ENCODE assay signal across 1 cellular context in the genomic region with DNA sequence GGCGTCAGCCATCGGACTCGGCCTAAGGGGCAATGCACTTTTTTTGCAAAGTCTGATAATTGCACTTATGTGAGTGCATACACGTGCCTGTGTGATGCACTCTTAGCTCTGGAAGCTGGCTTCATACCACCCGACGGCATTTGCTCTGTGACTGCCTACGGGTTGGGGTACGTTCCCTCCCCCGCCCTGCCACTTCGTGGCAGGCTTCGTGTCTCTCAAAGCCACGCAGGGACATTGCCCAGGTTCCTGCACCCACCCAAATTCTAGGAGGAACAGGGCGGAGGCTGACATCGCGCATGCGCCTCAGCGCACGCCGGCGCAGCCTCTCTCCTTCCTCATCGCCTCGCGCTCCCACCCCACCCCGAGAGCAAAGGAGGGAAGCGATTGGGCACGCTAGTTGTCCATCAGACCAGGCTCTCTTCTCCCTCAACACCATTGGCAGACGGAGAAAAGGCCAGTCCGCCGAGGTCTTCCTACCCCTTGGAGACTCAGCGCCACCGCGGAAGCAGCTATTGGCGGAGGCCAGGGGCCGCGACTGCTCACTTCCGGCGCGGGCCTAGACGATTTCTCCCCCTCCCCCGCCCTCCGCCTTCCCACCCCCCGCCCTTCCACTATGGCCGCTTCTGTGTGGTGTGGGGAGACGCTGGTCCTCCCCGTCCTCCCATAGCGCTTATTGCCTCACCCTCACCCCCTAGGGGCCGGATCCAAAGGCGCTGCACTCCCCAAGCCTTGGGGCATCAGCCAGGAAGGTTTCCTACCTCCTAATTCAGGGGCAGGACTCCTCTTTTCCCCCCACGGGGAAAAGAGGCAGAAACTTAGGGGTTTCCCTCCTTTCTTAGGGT.
TF ChIP-seq lines count a peak whose summit lies in the region.

A gene with protein sequence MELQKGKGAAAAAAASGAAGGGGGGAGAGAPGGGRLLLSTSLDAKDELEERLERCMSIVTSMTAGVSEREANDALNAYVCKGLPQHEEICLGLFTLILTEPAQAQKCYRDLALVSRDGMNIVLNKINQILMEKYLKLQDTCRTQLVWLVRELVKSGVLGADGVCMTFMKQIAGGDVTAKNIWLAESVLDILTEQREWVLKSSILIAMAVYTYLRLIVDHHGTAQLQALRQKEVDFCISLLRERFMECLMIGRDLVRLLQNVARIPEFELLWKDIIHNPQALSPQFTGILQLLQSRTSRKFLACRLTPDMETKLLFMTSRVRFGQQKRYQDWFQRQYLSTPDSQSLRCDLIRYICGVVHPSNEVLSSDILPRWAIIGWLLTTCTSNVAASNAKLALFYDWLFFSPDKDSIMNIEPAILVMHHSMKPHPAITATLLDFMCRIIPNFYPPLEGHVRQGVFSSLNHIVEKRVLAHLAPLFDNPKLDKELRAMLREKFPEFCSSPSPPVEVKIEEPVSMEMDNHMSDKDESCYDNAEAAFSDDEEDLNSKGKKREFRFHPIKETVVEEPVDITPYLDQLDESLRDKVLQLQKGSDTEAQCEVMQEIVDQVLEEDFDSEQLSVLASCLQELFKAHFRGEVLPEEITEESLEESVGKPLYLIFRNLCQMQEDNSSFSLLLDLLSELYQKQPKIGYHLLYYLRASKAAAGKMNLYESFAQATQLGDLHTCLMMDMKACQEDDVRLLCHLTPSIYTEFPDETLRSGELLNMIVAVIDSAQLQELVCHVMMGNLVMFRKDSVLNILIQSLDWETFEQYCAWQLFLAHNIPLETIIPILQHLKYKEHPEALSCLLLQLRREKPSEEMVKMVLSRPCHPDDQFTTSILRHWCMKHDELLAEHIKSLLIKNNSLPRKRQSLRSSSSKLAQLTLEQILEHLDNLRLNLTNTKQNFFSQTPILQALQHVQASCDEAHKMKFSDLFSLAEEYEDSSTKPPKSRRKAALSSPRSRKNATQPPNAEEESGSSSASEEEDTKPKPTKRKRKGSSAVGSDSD (plus strand): TSS at position 588 of the 842 bp plus-strand sequence. CDS start 585 bp downstream, outside the sequence.

TF ChIP-seq in K562, 482 proteins besides CTCF, POLR2A, EP300 and RAD21 (continued from another document and continues in another):
- TF ChIP-seq, protein P1, sequence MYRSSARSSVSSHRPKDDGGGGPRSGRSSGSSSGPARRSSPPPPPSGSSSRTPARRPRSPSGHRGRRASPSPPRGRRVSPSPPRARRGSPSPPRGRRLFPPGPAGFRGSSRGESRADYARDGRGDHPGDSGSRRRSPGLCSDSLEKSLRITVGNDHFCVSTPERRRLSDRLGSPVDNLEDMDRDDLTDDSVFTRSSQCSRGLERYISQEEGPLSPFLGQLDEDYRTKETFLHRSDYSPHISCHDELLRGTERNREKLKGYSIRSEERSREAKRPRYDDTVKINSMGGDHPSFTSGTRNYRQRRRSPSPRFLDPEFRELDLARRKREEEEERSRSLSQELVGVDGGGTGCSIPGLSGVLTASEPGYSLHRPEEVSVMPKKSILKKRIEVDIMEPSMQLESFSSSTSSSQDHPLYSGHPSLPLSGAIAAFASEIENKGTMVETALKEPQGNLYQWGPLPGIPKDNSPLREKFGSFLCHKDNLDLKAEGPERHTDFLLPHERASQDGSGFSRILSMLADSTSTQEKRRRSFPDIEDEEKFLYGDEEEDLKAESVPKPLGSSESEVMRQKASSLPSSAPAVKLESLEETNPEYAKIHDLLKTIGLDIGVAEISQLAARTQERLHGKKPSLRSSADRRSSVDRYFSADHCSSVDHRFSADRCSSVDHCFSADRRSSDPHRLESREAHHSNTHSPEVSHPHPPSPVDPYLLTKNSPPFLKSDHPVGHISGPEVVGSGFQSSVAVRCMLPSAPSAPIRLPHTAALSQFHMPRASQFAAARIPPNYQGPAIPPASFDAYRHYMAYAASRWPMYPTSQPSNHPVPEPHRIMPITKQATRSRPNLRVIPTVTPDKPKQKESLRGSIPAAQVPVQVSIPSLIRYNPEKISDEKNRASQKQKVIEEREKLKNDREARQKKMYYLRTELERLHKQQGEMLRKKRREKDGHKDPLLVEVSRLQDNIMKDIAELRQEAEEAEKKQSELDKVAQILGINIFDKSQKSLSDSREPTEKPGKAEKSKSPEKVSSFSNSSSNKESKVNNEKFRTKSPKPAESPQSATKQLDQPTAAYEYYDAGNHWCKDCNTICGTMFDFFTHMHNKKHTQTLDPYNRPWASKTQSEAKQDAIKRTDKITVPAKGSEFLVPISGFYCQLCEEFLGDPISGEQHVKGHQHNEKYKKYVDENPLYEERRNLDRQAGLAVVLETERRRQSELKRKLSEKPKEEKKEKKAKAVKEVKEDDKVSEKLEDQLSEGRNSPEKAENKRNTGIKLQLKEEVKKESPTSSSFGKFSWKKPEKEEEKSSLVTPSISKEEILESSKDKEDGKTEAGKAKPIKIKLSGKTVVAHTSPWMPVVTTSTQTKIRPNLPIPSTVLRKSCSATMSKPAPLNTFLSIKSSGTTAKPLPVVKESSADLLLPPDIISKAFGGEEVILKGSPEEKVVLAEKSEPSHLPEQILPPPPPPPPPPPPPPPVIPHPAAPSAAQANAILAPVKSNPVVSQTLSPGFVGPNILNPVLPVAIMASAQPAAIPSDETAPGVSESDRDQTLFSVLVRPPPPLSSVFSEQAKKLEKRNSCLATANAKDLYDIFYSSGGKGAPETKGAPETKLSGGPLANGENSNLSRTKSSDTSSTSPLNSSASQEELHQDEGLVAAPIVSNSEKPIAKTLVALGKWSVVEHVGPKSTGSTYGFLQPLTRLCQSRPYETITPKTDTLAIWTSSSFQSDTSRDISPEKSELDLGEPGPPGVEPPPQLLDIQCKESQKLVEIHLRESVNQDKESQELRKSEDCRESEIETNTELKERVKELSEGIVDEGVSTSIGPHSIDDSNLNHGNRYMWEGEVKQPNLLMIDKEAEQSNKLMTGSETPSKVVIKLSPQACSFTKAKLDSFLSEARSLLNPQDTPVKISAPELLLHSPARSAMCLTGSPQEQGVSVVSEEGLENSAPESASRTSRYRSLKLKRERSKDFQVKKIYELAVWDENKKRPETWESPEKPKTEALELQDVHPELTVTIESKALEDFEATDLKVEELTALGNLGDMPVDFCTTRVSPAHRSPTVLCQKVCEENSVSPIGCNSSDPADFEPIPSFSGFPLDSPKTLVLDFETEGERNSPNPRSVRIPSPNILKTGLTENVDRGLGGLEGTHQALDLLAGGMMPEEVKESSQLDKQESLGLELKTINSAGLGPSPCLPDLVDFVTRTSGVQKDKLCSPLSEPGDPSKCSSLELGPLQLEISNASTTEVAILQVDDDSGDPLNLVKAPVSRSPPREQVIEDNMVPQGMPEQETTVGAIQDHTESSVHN (IDR thresholded peaks at IDR 0.05; ENCODE audit: borderline replicate concordance in 1 of 2, low read depth in 1 of 2) = no peak
- TF ChIP-seq CBFA2T3 (IDR thresholded peaks at IDR 0.05) (no peak), ZNF583 (CRISPR knock-in tag; IDR thresholded peaks at IDR 0.05) (no peak), ZNF431 (CRISPR knock-in tag; IDR thresholded peaks at IDR 0.05) (no peak), ZNF311 (CRISPR knock-in tag; IDR thresholded peaks at IDR 0.05) (no peak), SMARCE1 (IDR thresholded peaks at IDR 0.05) (no peak), HCFC1 (IDR thresholded peaks at IDR 0.05; ENCODE audit: low read depth, low read length) (peak; percentile 62), ZNF589 (CRISPR knock-in tag; IDR thresholded peaks at IDR 0.05; ENCODE audit: low read depth) (no peak; the same call in 1 of the 2 replicates), ZNF23 (CRISPR knock-in tag; IDR thresholded peaks at IDR 0.05) (no peak), POLR2G (IDR thresholded peaks at IDR 0.05; ENCODE audit: low read depth, low read length) (peak; percentile 71), NFE2 (IDR thresholded peaks at IDR 0.05; ENCODE audit: low read depth) (no peak), NFIX (CRISPR knock-in tag; IDR thresholded peaks at IDR 0.05; ENCODE audit: low read depth) (no peak), MECOM (CRISPR knock-in tag; IDR thresholded peaks at IDR 0.05) (peak; percentile 61; the same call in 1 of the 2 replicates), EWSR1 (IDR thresholded peaks at IDR 0.05; ENCODE audit: borderline replicate concordance, low read depth, partially characterized antibody) (no peak), MTA2 (IDR thresholded peaks at IDR 0.05; ENCODE audit: low read depth) (no peak), NBN (IDR thresholded peaks at IDR 0.05; ENCODE audit: low read depth) (no peak), GATA2 (CRISPR knock-in tag; IDR thresholded peaks at IDR 0.05) (no peak), NELFE (IDR thresholded peaks at IDR 0.05; ENCODE audit: insufficient read depth, insufficient read length) (no peak), NR1H2 (CRISPR knock-in tag; IDR thresholded peaks at IDR 0.05) (no peak), BMI1 (IDR thresholded peaks at IDR 0.05; ENCODE audit: low read length) (no peak), ZNF586 (CRISPR knock-in tag; conservative IDR thresholded peaks at IDR 0.05) (no peak), ZNF165 (CRISPR knock-in tag; IDR thresholded peaks at IDR 0.05; ENCODE audit: borderline replicate concordance) (no peak), MCM2 (IDR thresholded peaks at IDR 0.05; ENCODE audit: low read depth) (no peak), NEUROD1 (IDR thresholded peaks at IDR 0.05; ENCODE audit: borderline replicate concordance, low read depth, low read length, partially characterized antibody) (peak; percentile 89), ZKSCAN8 (CRISPR knock-in tag; IDR thresholded peaks at IDR 0.05) (no peak), CTBP1 (IDR thresholded peaks at IDR 0.05; ENCODE audit: borderline replicate concordance) (0 out of 2 replicates have a peak, but pooled peaks have one; percentile 21)
- TF ChIP-seq, protein P2, sequence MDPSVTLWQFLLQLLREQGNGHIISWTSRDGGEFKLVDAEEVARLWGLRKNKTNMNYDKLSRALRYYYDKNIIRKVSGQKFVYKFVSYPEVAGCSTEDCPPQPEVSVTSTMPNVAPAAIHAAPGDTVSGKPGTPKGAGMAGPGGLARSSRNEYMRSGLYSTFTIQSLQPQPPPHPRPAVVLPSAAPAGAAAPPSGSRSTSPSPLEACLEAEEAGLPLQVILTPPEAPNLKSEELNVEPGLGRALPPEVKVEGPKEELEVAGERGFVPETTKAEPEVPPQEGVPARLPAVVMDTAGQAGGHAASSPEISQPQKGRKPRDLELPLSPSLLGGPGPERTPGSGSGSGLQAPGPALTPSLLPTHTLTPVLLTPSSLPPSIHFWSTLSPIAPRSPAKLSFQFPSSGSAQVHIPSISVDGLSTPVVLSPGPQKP (CRISPR knock-in tag; IDR thresholded peaks at IDR 0.05) = no peak
- TF ChIP-seq, protein P3, sequence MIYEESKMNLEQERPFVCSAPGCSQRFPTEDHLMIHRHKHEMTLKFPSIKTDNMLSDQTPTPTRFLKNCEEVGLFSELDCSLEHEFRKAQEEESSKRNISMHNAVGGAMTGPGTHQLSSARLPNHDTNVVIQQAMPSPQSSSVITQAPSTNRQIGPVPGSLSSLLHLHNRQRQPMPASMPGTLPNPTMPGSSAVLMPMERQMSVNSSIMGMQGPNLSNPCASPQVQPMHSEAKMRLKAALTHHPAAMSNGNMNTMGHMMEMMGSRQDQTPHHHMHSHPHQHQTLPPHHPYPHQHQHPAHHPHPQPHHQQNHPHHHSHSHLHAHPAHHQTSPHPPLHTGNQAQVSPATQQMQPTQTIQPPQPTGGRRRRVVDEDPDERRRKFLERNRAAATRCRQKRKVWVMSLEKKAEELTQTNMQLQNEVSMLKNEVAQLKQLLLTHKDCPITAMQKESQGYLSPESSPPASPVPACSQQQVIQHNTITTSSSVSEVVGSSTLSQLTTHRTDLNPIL (CRISPR knock-in tag; IDR thresholded peaks at IDR 0.05) = no peak
- TF ChIP-seq, protein P4, sequence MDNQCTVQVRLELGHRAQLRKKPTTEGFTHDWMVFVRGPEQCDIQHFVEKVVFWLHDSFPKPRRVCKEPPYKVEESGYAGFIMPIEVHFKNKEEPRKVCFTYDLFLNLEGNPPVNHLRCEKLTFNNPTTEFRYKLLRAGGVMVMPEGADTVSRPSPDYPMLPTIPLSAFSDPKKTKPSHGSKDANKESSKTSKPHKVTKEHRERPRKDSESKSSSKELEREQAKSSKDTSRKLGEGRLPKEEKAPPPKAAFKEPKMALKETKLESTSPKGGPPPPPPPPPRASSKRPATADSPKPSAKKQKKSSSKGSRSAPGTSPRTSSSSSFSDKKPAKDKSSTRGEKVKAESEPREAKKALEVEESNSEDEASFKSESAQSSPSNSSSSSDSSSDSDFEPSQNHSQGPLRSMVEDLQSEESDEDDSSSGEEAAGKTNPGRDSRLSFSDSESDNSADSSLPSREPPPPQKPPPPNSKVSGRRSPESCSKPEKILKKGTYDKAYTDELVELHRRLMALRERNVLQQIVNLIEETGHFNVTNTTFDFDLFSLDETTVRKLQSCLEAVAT (IDR thresholded peaks at IDR 0.05) = no peak
- TF ChIP-seq, protein P5, sequence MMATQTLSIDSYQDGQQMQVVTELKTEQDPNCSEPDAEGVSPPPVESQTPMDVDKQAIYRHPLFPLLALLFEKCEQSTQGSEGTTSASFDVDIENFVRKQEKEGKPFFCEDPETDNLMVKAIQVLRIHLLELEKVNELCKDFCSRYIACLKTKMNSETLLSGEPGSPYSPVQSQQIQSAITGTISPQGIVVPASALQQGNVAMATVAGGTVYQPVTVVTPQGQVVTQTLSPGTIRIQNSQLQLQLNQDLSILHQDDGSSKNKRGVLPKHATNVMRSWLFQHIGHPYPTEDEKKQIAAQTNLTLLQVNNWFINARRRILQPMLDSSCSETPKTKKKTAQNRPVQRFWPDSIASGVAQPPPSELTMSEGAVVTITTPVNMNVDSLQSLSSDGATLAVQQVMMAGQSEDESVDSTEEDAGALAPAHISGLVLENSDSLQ (IDR thresholded peaks at IDR 0.05) = peak; percentile 99
- TF ChIP-seq, protein P6, sequence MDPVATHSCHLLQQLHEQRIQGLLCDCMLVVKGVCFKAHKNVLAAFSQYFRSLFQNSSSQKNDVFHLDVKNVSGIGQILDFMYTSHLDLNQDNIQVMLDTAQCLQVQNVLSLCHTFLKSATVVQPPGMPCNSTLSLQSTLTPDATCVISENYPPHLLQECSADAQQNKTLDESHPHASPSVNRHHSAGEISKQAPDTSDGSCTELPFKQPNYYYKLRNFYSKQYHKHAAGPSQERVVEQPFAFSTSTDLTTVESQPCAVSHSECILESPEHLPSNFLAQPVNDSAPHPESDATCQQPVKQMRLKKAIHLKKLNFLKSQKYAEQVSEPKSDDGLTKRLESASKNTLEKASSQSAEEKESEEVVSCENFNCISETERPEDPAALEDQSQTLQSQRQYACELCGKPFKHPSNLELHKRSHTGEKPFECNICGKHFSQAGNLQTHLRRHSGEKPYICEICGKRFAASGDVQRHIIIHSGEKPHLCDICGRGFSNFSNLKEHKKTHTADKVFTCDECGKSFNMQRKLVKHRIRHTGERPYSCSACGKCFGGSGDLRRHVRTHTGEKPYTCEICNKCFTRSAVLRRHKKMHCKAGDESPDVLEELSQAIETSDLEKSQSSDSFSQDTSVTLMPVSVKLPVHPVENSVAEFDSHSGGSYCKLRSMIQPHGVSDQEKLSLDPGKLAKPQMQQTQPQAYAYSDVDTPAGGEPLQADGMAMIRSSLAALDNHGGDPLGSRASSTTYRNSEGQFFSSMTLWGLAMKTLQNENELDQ (CRISPR knock-in tag; IDR thresholded peaks at IDR 0.05; ENCODE audit: borderline replicate concordance) = no peak
- TF ChIP-seq, protein P7, sequence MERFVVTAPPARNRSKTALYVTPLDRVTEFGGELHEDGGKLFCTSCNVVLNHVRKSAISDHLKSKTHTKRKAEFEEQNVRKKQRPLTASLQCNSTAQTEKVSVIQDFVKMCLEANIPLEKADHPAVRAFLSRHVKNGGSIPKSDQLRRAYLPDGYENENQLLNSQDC (CRISPR knock-in tag; IDR thresholded peaks at IDR 0.05) = no peak
